8 cellular contexts compared by ENCODE assay signal in the genomic region with DNA sequence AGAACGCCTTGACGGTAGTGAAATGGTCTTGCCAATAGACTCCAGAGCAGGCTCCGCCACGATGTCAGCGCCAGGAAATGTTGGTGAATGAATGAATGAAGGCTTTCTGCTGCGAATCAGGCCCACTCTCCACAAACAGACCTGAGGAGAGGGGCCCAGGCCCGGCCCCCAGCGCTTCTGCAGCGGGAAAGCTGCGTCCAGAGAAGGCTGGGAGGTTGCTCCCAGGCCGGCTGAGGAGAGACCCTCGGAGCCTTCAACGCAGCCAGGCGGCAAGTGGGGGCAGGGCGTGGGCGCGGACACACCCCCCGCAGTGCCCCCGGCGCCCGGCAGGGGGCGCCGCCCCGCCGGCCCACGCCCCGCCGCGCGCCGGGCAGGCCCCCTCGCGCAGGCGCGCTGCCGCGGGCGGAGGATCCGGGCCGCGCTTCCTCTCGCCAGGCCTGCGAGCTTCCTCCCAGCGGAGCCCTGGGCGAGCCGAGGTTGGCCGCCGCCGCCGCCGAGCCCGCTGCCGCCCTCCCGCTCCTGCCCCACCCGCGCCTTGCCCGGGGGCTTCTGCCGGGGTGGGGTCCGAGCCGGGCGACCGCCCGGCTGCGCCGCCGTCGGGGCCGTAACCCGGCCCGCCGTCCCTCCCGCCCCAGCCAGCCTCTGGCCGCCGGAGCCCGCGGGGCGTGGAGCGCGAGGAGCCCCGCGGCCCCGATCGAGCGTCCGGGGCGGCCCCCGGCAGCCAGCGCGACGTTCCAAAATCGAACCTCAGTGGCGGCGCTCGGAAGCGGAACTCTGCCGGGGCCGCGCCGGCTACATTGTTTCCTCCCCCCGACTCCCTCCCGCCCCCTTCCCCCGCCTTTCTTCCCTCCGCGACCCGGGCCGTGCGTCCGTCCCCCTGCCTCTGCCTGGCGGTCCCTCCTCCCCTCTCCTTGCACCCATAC. TPM values are rescaled to one million over a fixed set of nuclear protein-coding genes. Genes with fewer than 3 reads are reported as not detected.
DNase-seq lines count a peak whose midpoint lies in the region; ATAC-seq, FAIRE-seq and TF ChIP-seq lines count a peak whose summit lies in the region.

A gene (plus strand): TSS at position 408 of the 923 bp plus-strand sequence. CDS start 16,218 bp downstream, outside the sequence.

- no peaks in the 10 kb centered on the region for H3K27me3 ChIP-seq in endothelial cell of umbilical vein (ENCODE audit: control insufficient read depth in 2 of 2, insufficient read depth in 2 of 2, low read length in 2 of 2)

- intact Hi-C loops in endothelial cell of umbilical vein (cut with micrococcal nuclease): loop anchor here (1.0 kb wide), 1 partner anchor 18 kb away; no protein-coding TSS in a partner anchor

- H3K4me3 ChIP-seq in endothelial cell of umbilical vein (replicated peaks in 1 of 3; ENCODE audit: insufficient read depth in 1 of 3, low read depth in 1 of 3, low read length in 3 of 3) (peak within 1 kb of the TSS; percentile 88 to 94 (median 90)), mesodermal cell (ENCODE audit: extremely low read depth, insufficient read depth, low read length, poor library complexity, severe bottlenecking) (peak within 1 kb of the TSS; percentile 87)

- dilution Hi-C loops in endothelial cell of umbilical vein (cut with MboI; ENCODE audit: extremely low pct_ligation_motif_present, low sequenced_read_pairs): no loop called here

- peaks cover 2% of the 10 kb centered on the region for H4K20me1 ChIP-seq in endothelial cell of umbilical vein (replicated peaks; ENCODE audit: control insufficient read depth, extremely low read depth, insufficient read depth, low read length)

- 1% methylated on average over 56 to 65 of the region's 109 CpGs for WGBS in mesodermal cell (ENCODE audit: insufficient coverage in 2 of 2), 2 experiments

- H3K36me3 ChIP-seq in endothelial cell of umbilical vein (ENCODE audit: control insufficient read depth in 2 of 2, extremely low read depth in 1 of 2, insufficient read depth in 2 of 2, low read length in 2 of 2): peaks cover 0 to 3% of the 10 kb centered on the region in 2 experiments
- H3K36me3 ChIP-seq in mesodermal cell (ENCODE audit: control insufficient read depth, insufficient read depth, low read length): peaks cover 19% of the 10 kb centered on the region

- H3K79me2 ChIP-seq in endothelial cell of umbilical vein (ENCODE audit: control insufficient read depth, insufficient read depth, low read length): peaks cover 46% of the 10 kb centered on the region

- no TSS peak for BruUV-seq in endothelial cell of umbilical vein (replicated peaks; lab: Mats Ljungman, UMichigan)

- CTCF ChIA-PET in endothelial cell of umbilical vein (lab: Charles Lee): interaction anchor here (0.6 to 8.3 kb wide), 19 partner anchors 11 to 248 kb away, joined by 3 to 98 read pairs (median 4); a partner anchor contains a TSS

- H3K9me3 ChIP-seq in endothelial cell of umbilical vein (replicated peaks; ENCODE audit: control insufficient read depth, insufficient read depth, low read length) (no peaks in the 10 kb centered on the region), mesodermal cell (ENCODE audit: control insufficient read depth, low read length) (no peaks in the 10 kb centered on the region)

- peak; percentile 62 for FAIRE-seq in endothelial cell of umbilical vein (lab: Jason Lieb, UNC)

- ATAC-seq in HG02973 (IDR thresholded peaks at IDR 0.05; ENCODE audit: unreplicated experiment): peak; percentile 28

- peak within 1 kb of the TSS; percentile 94 for H3K4me2 ChIP-seq in endothelial cell of umbilical vein (ENCODE audit: insufficient read depth, low read length)

- H2AFZ ChIP-seq in endothelial cell of umbilical vein (ENCODE audit: low read depth, low read length): peak within 1 kb of the TSS; percentile 32

- DNase-seq in NCI-H1694 treated with DMSO at 0.1 percent for 48 hours (lab: John Stamatoyannopoulos, UW): peak; percentile 23
- DNase-seq in NCI-H1694 (lab: John Stamatoyannopoulos, UW): no peak
- peak; percentile 61 to 69 for DNase-seq in NOMO-1 (lab: John Stamatoyannopoulos, UW; ENCODE audit: unreplicated experiment in 2 of 2)
- DNase-seq in activated T-cell treated with anti-CD3 and anti-CD28 coated beads for 1 hour (ENCODE audit: low read depth): peak; percentile 70
- DNase-seq in endothelial cell of umbilical vein (ENCODE audit: low read depth, low spot score): peak; percentile 53
- DNase-seq in stimulated activated CD8-positive, alpha-beta memory T cell treated with anti-CD3 and anti-CD28 coated beads, Interleukin-7, amount 100 ng/mL, for 1 hour (ENCODE audit: low read depth in 2 of 2): peak; percentile 49 to 61

- H3K27ac ChIP-seq in endothelial cell of umbilical vein (ENCODE audit: insufficient read depth, low read depth, low read length) (peak within 1 kb of the TSS; percentile 62), mesodermal cell (ENCODE audit: low read depth, low read length, severe bottlenecking) (no peak within 1 kb of the TSS)

- peak within 1 kb of the TSS; percentile 76 for H3K9ac ChIP-seq in endothelial cell of umbilical vein (replicated peaks; ENCODE audit: extremely low read depth, insufficient read depth, low read length)

- TF ChIP-seq POLR2A in endothelial cell of umbilical vein (IDR thresholded peaks at IDR 0.05; ENCODE audit: low read depth, low read length): peak; percentile 67

- peaks cover 34% of the 10 kb centered on the region for H3K4me1 ChIP-seq in endothelial cell of umbilical vein (ENCODE audit: control insufficient read depth, extremely low read depth, insufficient read depth, low read length)
- peaks cover 47% of the 10 kb centered on the region for H3K4me1 ChIP-seq in mesodermal cell (ENCODE audit: control insufficient read depth, insufficient read depth, low read length, poor library complexity, severe bottlenecking)

- TF ChIP-seq CTCF in endothelial cell of umbilical vein (IDR thresholded peaks at IDR 0.05; ENCODE audit: extremely low read depth in 1 of 2, insufficient read depth in 1 of 2, low read depth in 1 of 2, low read length in 2 of 2): peak; percentile 52 to 65

- H3K9me1 ChIP-seq in endothelial cell of umbilical vein (replicated peaks; ENCODE audit: control insufficient read depth, extremely low read depth, insufficient read depth, low read length): no peaks in the 10 kb centered on the region

- POLR2A ChIA-PET in endothelial cell of umbilical vein (lab: Charles Lee): no interaction called here

TF ChIP-seq in endothelial cell of umbilical vein, 7 proteins besides CTCF, POLR2A, EP300 and RAD21:
- TF ChIP-seq JUN (IDR thresholded peaks at IDR 0.05; ENCODE audit: borderline replicate concordance, insufficient read depth, insufficient read length, low read depth) (no peak), POLR2AphosphoS5 (IDR thresholded peaks at IDR 0.05; ENCODE audit: insufficient read depth, low read depth, low read length) (peak; percentile 79), FOS (IDR thresholded peaks at IDR 0.05; ENCODE audit: borderline replicate concordance, insufficient read depth, low read length) (no peak), GATA2 (IDR thresholded peaks at IDR 0.05; ENCODE audit: insufficient read depth, insufficient read length, low read depth, low read length) (no peak), MYC (IDR thresholded peaks at IDR 0.05; ENCODE audit: low read depth, low read length) (no peak), EZH2 (IDR thresholded peaks at IDR 0.05; ENCODE audit: borderline replicate concordance, low read depth, low read length, severe bottlenecking) (no peak)
- TF ChIP-seq, protein P1, sequence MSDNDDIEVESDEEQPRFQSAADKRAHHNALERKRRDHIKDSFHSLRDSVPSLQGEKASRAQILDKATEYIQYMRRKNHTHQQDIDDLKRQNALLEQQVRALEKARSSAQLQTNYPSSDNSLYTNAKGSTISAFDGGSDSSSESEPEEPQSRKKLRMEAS (IDR thresholded peaks at IDR 0.05; ENCODE audit: insufficient read depth, insufficient read length): no peak

RNA-seq across cellular contexts. Expression of the gene that starts here (rescaled TPM):
- 89.1 and 104 TPM in 2 replicates for total RNA-seq in endothelial cell of umbilical vein
- polyA plus RNA-seq in endothelial cell of umbilical vein: 41.2 and 42.1 TPM in 2 replicates
- polyA plus RNA-seq in endothelial cell of umbilical vein (2011; cell fraction: cytosol; rRNA removed): 44.6 and 56.0 TPM in 2 replicates
- 95.9 and 99.5 TPM in 2 replicates for polyA plus RNA-seq in endothelial cell of umbilical vein (2011; cell fraction: nucleus; rRNA removed)
- 52.0 and 52.2 TPM in 2 replicates for polyA plus RNA-seq in endothelial cell of umbilical vein (2012)
- 41.5 and 54.3 TPM in 2 replicates for polyA minus RNA-seq in endothelial cell of umbilical vein
- polyA minus RNA-seq in endothelial cell of umbilical vein (2011; cell fraction: cytosol; rRNA and poly(A)+ RNA removed): 37.0 TPM
- 26.4 and 36.6 TPM in 2 replicates for polyA minus RNA-seq in endothelial cell of umbilical vein (2011; cell fraction: nucleus; rRNA and poly(A)+ RNA removed)
- polyA plus RNA-seq in mesodermal cell (2013, experiment 1 of 2): 41.1 TPM
- 35.7 TPM for polyA plus RNA-seq in mesodermal cell (2013, experiment 2 of 2)
